Comparison of ENCODE assay signal across 1 cellular context in genomic region chr22:19892925-19893324, GRCh38.
TF ChIP-seq lines count a peak whose summit lies in the region.

No MANE protein-coding gene starts in this region.

TF ChIP-seq in H1, 55 proteins besides CTCF, POLR2A, EP300 and RAD21:
- TF ChIP-seq BRCA1 (IDR thresholded peaks at IDR 0.05; ENCODE audit: low read depth, low read length) (no peak), JUN (IDR thresholded peaks at IDR 0.05; ENCODE audit: low read depth, low read length) (no peak), GABPA (IDR thresholded peaks at IDR 0.05; ENCODE audit: borderline replicate concordance, insufficient read depth, low read length) (no peak), TAF1 (IDR thresholded peaks at IDR 0.05; ENCODE audit: low read depth, low read length) (no peak), HDAC6 (IDR thresholded peaks at IDR 0.05; ENCODE audit: low read depth, low read length) (no peak), SIRT6 (IDR thresholded peaks at IDR 0.05; ENCODE audit: low read length) (no peak), TCF12 (IDR thresholded peaks at IDR 0.05; ENCODE audit: low read depth, low read length) (no peak), CREB1 (IDR thresholded peaks at IDR 0.05) (no peak), RXRA (IDR thresholded peaks at IDR 0.05; ENCODE audit: insufficient read depth, low read depth, low read length) (no peak), PHF8 (conservative IDR thresholded peaks at IDR 0.05; ENCODE audit: low read depth, low read length) (no peak), BACH1 (IDR thresholded peaks at IDR 0.05; ENCODE audit: low read length) (no peak), CBX5 (IDR thresholded peaks at IDR 0.05; ENCODE audit: low read depth, low read length) (no peak), SUZ12 (IDR thresholded peaks at IDR 0.05; ENCODE audit: low read length) (no peak), SAP30 (IDR thresholded peaks at IDR 0.05; ENCODE audit: insufficient read depth, insufficient replicate concordance, low read length) (no peak)
- TF ChIP-seq, protein P1, sequence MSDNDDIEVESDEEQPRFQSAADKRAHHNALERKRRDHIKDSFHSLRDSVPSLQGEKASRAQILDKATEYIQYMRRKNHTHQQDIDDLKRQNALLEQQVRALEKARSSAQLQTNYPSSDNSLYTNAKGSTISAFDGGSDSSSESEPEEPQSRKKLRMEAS (IDR thresholded peaks at IDR 0.05) = no peak
- TF ChIP-seq, protein P2, sequence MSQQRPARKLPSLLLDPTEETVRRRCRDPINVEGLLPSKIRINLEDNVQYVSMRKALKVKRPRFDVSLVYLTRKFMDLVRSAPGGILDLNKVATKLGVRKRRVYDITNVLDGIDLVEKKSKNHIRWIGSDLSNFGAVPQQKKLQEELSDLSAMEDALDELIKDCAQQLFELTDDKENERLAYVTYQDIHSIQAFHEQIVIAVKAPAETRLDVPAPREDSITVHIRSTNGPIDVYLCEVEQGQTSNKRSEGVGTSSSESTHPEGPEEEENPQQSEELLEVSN (IDR thresholded peaks at IDR 0.05) = no peak
